32 cellular contexts compared by ENCODE assay signal in genomic region chr5:96243203-96243602, GRCh38.
A peak's percentile ranks its signal among the peaks of the same experiment; 100 is the strongest.
DNase-seq lines count a peak whose midpoint lies in the region; ATAC-seq, FAIRE-seq and TF ChIP-seq lines count a peak whose summit lies in the region.
"Had no signal": no experiment of that assay in that cellular context is flagged by ENCODE, and none has a peak within 500 bp of the region (broad histone marks: within the 10 kb centered on the region; RNA-seq: fewer than 3 reads in every experiment).

No MANE protein-coding gene starts in this region.

- H2AFZ ChIP-seq in HepG2 (ENCODE audit: low read length): no peak overlapping the region
- no peak overlapping the region for H2AFZ ChIP-seq in mesenchymal stem cell (ENCODE audit: low read depth, low read length)
- no peak overlapping the region for H2AFZ ChIP-seq in Karpas-422 (ENCODE audit: low read length)

- H2BK15ac ChIP-seq in mesenchymal stem cell (ENCODE audit: low read depth, poor library complexity, severe bottlenecking): no peak overlapping the region

- TF ChIP-seq CTCF in liver (IDR thresholded peaks at IDR 0.05; ENCODE audit: low read depth, low read length, missing input control): no peak
- no peak for TF ChIP-seq CTCF in HepG2 (CRISPR knock-in tag; IDR thresholded peaks at IDR 0.05)

- no peak overlapping the region for H2AK5ac ChIP-seq in mesenchymal stem cell (ENCODE audit: low read length, severe bottlenecking)

- H2BK12ac ChIP-seq in mesenchymal stem cell (ENCODE audit: low read length in 2 of 2): no peak overlapping the region

- H3K79me2 ChIP-seq in HepG2 (ENCODE audit: insufficient read depth, low read length) (no peaks in the 10 kb centered on the region), Karpas-422 (ENCODE audit: low read length) (no peaks in the 10 kb centered on the region)

- H3K27me3 ChIP-seq in liver (ENCODE audit: control insufficient read depth in 4 of 4, insufficient read depth in 4 of 4, low read length in 3 of 4) (no peaks in the 10 kb centered on the region), HepG2 (ENCODE audit: control insufficient read depth in 1 of 2, insufficient read depth in 2 of 2, low read length in 2 of 2) (no peaks in the 10 kb centered on the region), adipocyte (replicated peaks; ENCODE audit: control insufficient read depth, insufficient read depth, low read length) (no peaks in the 10 kb centered on the region), mesenchymal stem cell (ENCODE audit: control insufficient read depth in 1 of 2, insufficient read depth in 1 of 2, low read length in 2 of 2) (no peaks in the 10 kb centered on the region), Karpas-422 (ENCODE audit: low read length) (no peaks in the 10 kb centered on the region)
- H3K27me3 ChIP-seq: neutrophil, transverse colon had no signal

- POLR2A ChIA-PET in HepG2 (lab: Yijun Ruan, JAX): interaction anchor here (0.7 kb wide), 2 partner anchors 42 to 229 kb away, joined by 3 to 4 read pairs; no protein-coding TSS in a partner anchor

- TF ChIP-seq RAD21 in liver (IDR thresholded peaks at IDR 0.05) (no peak), HepG2 (CRISPR knock-in tag; IDR thresholded peaks at IDR 0.05) (no peak)

- H3K4me3 ChIP-seq in liver (ENCODE audit: low read depth in 1 of 3, low read length in 3 of 3) (no peak overlapping the region), HepG2 (replicated peaks in 1 of 3; ENCODE audit: insufficient read depth in 1 of 3, low read depth in 2 of 3, low read length in 3 of 3) (no peak overlapping the region), adipocyte (ENCODE audit: low read length) (no peak overlapping the region), mesenchymal stem cell (ENCODE audit: insufficient read depth in 1 of 2, low read depth in 1 of 2, low read length in 2 of 2) (no peak overlapping the region), Karpas-422 (ENCODE audit: low read length) (no peak overlapping the region)
- H3K4me3 ChIP-seq: psoas muscle, transverse colon had no signal

- no TSS peak for BruUV-seq in HepG2 (replicated peaks; lab: Mats Ljungman, UMichigan)

- H3K18ac ChIP-seq in mesenchymal stem cell (ENCODE audit: low read depth in 1 of 2, low read length in 2 of 2): no peak overlapping the region

- no peaks in the 10 kb centered on the region for H3K79me1 ChIP-seq in mesenchymal stem cell (replicated peaks; ENCODE audit: low read length, poor library complexity, severe bottlenecking)

- H3K27ac ChIP-seq in liver (ENCODE audit: low read depth in 1 of 2, low read length in 2 of 2) (no peak overlapping the region), HepG2 (ENCODE audit: extremely low read length, insufficient read depth, low read length) (no peak overlapping the region), mesenchymal stem cell (ENCODE audit: low read length, poor library complexity, severe bottlenecking) (peak overlapping the region; percentile 57), Karpas-422 (ENCODE audit: low read length) (no peak overlapping the region)
- H3K27ac ChIP-seq: HL-60, neutrophil, psoas muscle, transverse colon, WERI-Rb-1 had no signal

- CTCF ChIA-PET in HepG2 (lab: Yijun Ruan, JAX; ENCODE audit: low intra/inter-chr PET ratio, low total read pairs): no interaction called here

- intact Hi-C loops in HepG2 (cut with micrococcal nuclease; ENCODE audit: unreplicated experiment) (no loop called here), head of caudate nucleus (cut with DNase I) (no loop called here)

- no peaks in the 10 kb centered on the region for H4K20me1 ChIP-seq in HepG2 (ENCODE audit: insufficient read depth, low read length)
- no peaks in the 10 kb centered on the region for H4K20me1 ChIP-seq in Karpas-422 (ENCODE audit: insufficient read depth, low read depth, low read length)

- H3K23ac ChIP-seq in mesenchymal stem cell (ENCODE audit: low read length in 2 of 2): no peak overlapping the region

- H3K9me2 ChIP-seq in Karpas-422 (replicated peaks; ENCODE audit: insufficient read depth, low read length): no peaks in the 10 kb centered on the region

- no peak overlapping the region for H4K8ac ChIP-seq in mesenchymal stem cell (ENCODE audit: low read length)

- no peak overlapping the region for H3K4ac ChIP-seq in mesenchymal stem cell (ENCODE audit: low read depth in 1 of 2, low read length in 2 of 2)

- H3K9ac ChIP-seq in liver (ENCODE audit: low read depth in 1 of 2, low read length in 2 of 2) (peak overlapping the region in 1 of 2 donors; percentile 20), HepG2 (ENCODE audit: insufficient read depth, low read depth, low read length) (no peak overlapping the region), adipocyte (ENCODE audit: low read length) (peak overlapping the region; percentile 15), mesenchymal stem cell (ENCODE audit: low read length) (peak overlapping the region; percentile 13), Karpas-422 (ENCODE audit: low read length) (no peak overlapping the region)

- WGBS in liver: 37% methylated on average over 1 of the region's 1 CpG
- WGBS in HepG2 (ENCODE audit: low lambda C conversion rate): 41% methylated on average over 1 of the region's 1 CpG
- no CpG with 5 or more reads among the region's 1 CpG for WGBS in mesenchymal stem cell

- H3K4me1 ChIP-seq in liver (ENCODE audit: control insufficient read depth in 4 of 4, insufficient read depth in 4 of 4, low read length in 3 of 4) (peaks cover 4 to 41% (median 28%) of the 10 kb centered on the region in 4 donors), HepG2 (ENCODE audit: insufficient read depth, low read length) (peaks cover 66% of the 10 kb centered on the region), adipocyte (ENCODE audit: control insufficient read depth, insufficient read depth, low read length) (peaks cover 33% of the 10 kb centered on the region), mesenchymal stem cell (ENCODE audit: control insufficient read depth, insufficient read depth, low read depth, low read length) (no peaks in the 10 kb centered on the region), Karpas-422 (ENCODE audit: low read length) (no peaks in the 10 kb centered on the region)
- H3K4me1 ChIP-seq: psoas muscle had no signal

- ATAC-seq in HepG2 (no peak), GM18519 (IDR thresholded peaks at IDR 0.05; ENCODE audit: low FRiP score, unreplicated experiment) (no peak)
- ATAC-seq: activated naive CD4-positive, alpha-beta T cell treated with anti-CD3 and anti-CD28 coated beads, Interleukin-2, amount 50 U/mL, for 72 hours; naive thymus-derived CD4-positive, alpha-beta T cell; psoas muscle; stimulated activated memory B cell treated with anti-CD40 and anti-IgM and Interleukin-4, amounts not matched to agents 10 μg/mL and 1 μg/mL and 100 μg/mL, for 72 hours had no signal

- DNase-seq in HepG2 (ENCODE audit: low spot score) (no peak), adipocyte (ENCODE audit: low read depth) (peak; percentile 67), mesenchymal stem cell (no peak), head of caudate nucleus (no peak), SW480 (ENCODE audit: low spot score) (no peak), Karpas-422 (no peak)
- DNase-seq: activated CD4-positive, alpha-beta T cell treated with anti-CD3 and anti-CD28 coated beads for 4 hours; activated T-cell treated with anti-CD3 and anti-CD28 coated beads for 4 hours; anterior cingulate cortex; CD4-positive, alpha-beta memory T cell; effector CD8-positive, alpha-beta T cell; hypothalamus; naive thymus-derived CD4-positive, alpha-beta T cell; NCI-H1417; NCI-H2029 treated with DMSO at 0.1 percent for 48 hours; NCI-H2227 treated with DMSO at 0.1 percent for 48 hours; NCI-H69; psoas muscle; SHP77; SW 1271; T1000; transverse colon; WERI-Rb-1 had no signal

- TF ChIP-seq EP300 in HepG2 (IDR thresholded peaks at IDR 0.05; ENCODE audit: low read depth in 2 of 2, low read length in 2 of 2): no peak
- TF ChIP-seq EP300 in HepG2 (CRISPR knock-in tag; IDR thresholded peaks at IDR 0.05; ENCODE audit: borderline replicate concordance): no peak

- H4K91ac ChIP-seq in mesenchymal stem cell (ENCODE audit: low read length): no peak overlapping the region

- FAIRE-seq in HepG2 (lab: Jason Lieb, UNC): no peak
- FAIRE-seq: bronchial epithelial cell, colon, GM19239 had no signal

- H3K14ac ChIP-seq in mesenchymal stem cell (ENCODE audit: low read length in 2 of 2): no peak overlapping the region

- H3K9me3 ChIP-seq in liver (ENCODE audit: control insufficient read depth in 4 of 4, low read length in 3 of 4) (no peaks in the 10 kb centered on the region), HepG2 (ENCODE audit: low read length) (no peaks in the 10 kb centered on the region), adipocyte (ENCODE audit: control insufficient read depth, low read length) (peaks cover 4% of the 10 kb centered on the region), mesenchymal stem cell (ENCODE audit: control insufficient read depth, low read length) (no peaks in the 10 kb centered on the region), Karpas-422 (ENCODE audit: low read length) (no peaks in the 10 kb centered on the region)
- H3K9me3 ChIP-seq: neutrophil, psoas muscle, transverse colon had no signal

- no peak for TF ChIP-seq POLR2A in HepG2 (IDR thresholded peaks at IDR 0.05; ENCODE audit: insufficient read depth in 1 of 2, low read depth in 2 of 2, low read length in 2 of 2)

- no peak overlapping the region for H2BK5ac ChIP-seq in mesenchymal stem cell (ENCODE audit: low read depth, low read length, poor library complexity, severe bottlenecking)

- H2BK120ac ChIP-seq in mesenchymal stem cell (ENCODE audit: low read depth, low read length): no peak overlapping the region

- H3K36me3 ChIP-seq in liver (ENCODE audit: control insufficient read depth in 4 of 4, insufficient read depth in 3 of 4, low read depth in 1 of 4, low read length in 3 of 4) (no peaks in the 10 kb centered on the region), HepG2 (replicated peaks in 1 of 2; ENCODE audit: control insufficient read depth in 1 of 2, insufficient read depth in 2 of 2, low read length in 2 of 2) (no peaks in the 10 kb centered on the region), adipocyte (ENCODE audit: control insufficient read depth, insufficient read depth, low read length, severe bottlenecking) (no peaks in the 10 kb centered on the region), mesenchymal stem cell (ENCODE audit: control insufficient read depth in 1 of 2, insufficient read depth in 2 of 2, low read depth in 1 of 2, low read length in 2 of 2) (no peaks in the 10 kb centered on the region), Karpas-422 (ENCODE audit: insufficient read depth, low read length) (no peaks in the 10 kb centered on the region)
- H3K36me3 ChIP-seq: neutrophil, transverse colon, WERI-Rb-1 had no signal

- H3K4me2 ChIP-seq in HepG2 (ENCODE audit: low read depth, low read length) (no peak overlapping the region), mesenchymal stem cell (ENCODE audit: low read length, poor library complexity, severe bottlenecking) (no peak overlapping the region), Karpas-422 (ENCODE audit: low read depth, low read length, poor library complexity, severe bottlenecking) (no peak overlapping the region)

- in situ Hi-C loops in HepG2 (cut with HindIII; ENCODE audit: extremely low pct_ligation_motif_present, low pct_unique_long_range_greater_than_20kb): no loop called here

TF ChIP-seq in liver, 16 proteins besides CTCF, POLR2A, EP300 and RAD21:
- TF ChIP-seq YY1 (IDR thresholded peaks at IDR 0.05) (peak; percentile 55), HNF4G (IDR thresholded peaks at IDR 0.05) (no peak)

Comparison
In these comparisons a context has a peak if more than half of its experiments do, and no peak if none do; other contexts are left out.
1. H3K9ac ChIP-seq: peak in adipocyte (single experiment) and mesenchymal stem cell (single experiment); none in HepG2 (single experiment) and Karpas-422 (single experiment).